19 cellular contexts compared by ENCODE assay signal in genomic region chr1:63619558-63619957, GRCh38. TPM values are rescaled to one million over a fixed set of nuclear protein-coding genes. Genes with fewer than 3 reads are reported as not detected.
DNase-seq lines count a peak whose midpoint lies in the region; ATAC-seq and TF ChIP-seq lines count a peak whose summit lies in the region.
"Had no signal": no experiment of that assay in that cellular context is flagged by ENCODE, and none has a peak within 500 bp of the region (broad histone marks: within the 10 kb centered on the region; RNA-seq: fewer than 3 reads in every experiment).

No MANE protein-coding gene starts in this region.

- POLR2A ChIA-PET in MCF 10A (lab: Yijun Ruan, JAX) = no interaction called here

- no peak overlapping the region for H3K27ac ChIP-seq in breast epithelium
- peak overlapping the region; percentile 1 to 14 for H3K27ac ChIP-seq in ascending aorta
- H3K27ac ChIP-seq in psoas muscle = peak overlapping the region; percentile 81
- peak overlapping the region; percentile 34 for H3K27ac ChIP-seq in skeletal muscle tissue (ENCODE audit: low read depth, low read length)
- H3K27ac ChIP-seq: 22Rv1; A549; BLaER1 treated with 17β-estradiol and CSF1 and Interleukin-3, amounts not matched to agents 10 nM and 100 nM; C4-2B had no signal

- peak overlapping the region; percentile 63 for H3K27ac Mint-ChIP-seq in MCF 10A (ENCODE audit: low read depth, unreplicated experiment)
- H3K27ac Mint-ChIP-seq: B cell; CD4-positive, alpha-beta T cell; CD8-positive, alpha-beta T cell had no signal

- H3K27me3 Mint-ChIP-seq in MCF 10A (ENCODE audit: insufficient read depth, unreplicated experiment) = no peaks in the 10 kb centered on the region
- H3K27me3 Mint-ChIP-seq: B cell; CD4-positive, alpha-beta T cell had no signal

- H3K9me3 ChIP-seq in breast epithelium (no peaks in the 10 kb centered on the region), ascending aorta (no peaks in the 10 kb centered on the region), psoas muscle (no peaks in the 10 kb centered on the region), skeletal muscle tissue (ENCODE audit: control insufficient read depth in 3 of 3, low read length in 3 of 3) (no peaks in the 10 kb centered on the region)
- H3K9me3 ChIP-seq: A549; BLaER1 treated with 17β-estradiol and CSF1 and Interleukin-3, amounts not matched to agents 10 nM and 100 nM; Caco-2 had no signal

- no peak for ATAC-seq in psoas muscle
- ATAC-seq: A549; CD8-positive, alpha-beta T cell had no signal

- H3K4me1 Mint-ChIP-seq in MCF 10A (ENCODE audit: insufficient read depth, unreplicated experiment) = peaks cover 11% of the 10 kb centered on the region
- H3K4me1 Mint-ChIP-seq: B cell had no signal

- BruUV-seq in MCF 10A (replicated peaks; lab: Mats Ljungman, UMichigan) = no TSS peak

- no peak for TF ChIP-seq CTCF in MCF 10A (IDR thresholded peaks at IDR 0.05; ENCODE audit: unreplicated experiment)
- no peak for TF ChIP-seq CTCF in breast epithelium (IDR thresholded peaks at IDR 0.05)
- TF ChIP-seq CTCF in ascending aorta (IDR thresholded peaks at IDR 0.05) = no peak
- no peak for TF ChIP-seq CTCF in psoas muscle (IDR thresholded peaks at IDR 0.05)

- H3K4me3 ChIP-seq in breast epithelium (no peak overlapping the region), ascending aorta (no peak overlapping the region), psoas muscle (no peak overlapping the region), skeletal muscle tissue (ENCODE audit: low read length in 3 of 3) (no peak overlapping the region)
- H3K4me3 ChIP-seq: A549; BLaER1 treated with 17β-estradiol and CSF1 and Interleukin-3, amounts not matched to agents 10 nM and 100 nM had no signal

- peaks cover 7% of the 10 kb centered on the region for H3K36me3 Mint-ChIP-seq in MCF 10A (ENCODE audit: insufficient read depth, unreplicated experiment)

- TF ChIP-seq POLR2A in breast epithelium (IDR thresholded peaks at IDR 0.05) = no peak

- H3K4me1 ChIP-seq in breast epithelium (no peaks in the 10 kb centered on the region), ascending aorta (peaks cover 0 to 24% of the 10 kb centered on the region in 2 donors), psoas muscle (peaks cover 70% of the 10 kb centered on the region), skeletal muscle tissue (ENCODE audit: control insufficient read depth in 3 of 3, insufficient read depth in 3 of 3, low read length in 3 of 3) (peaks cover 41 to 65% (median 55%) of the 10 kb centered on the region in 3 donors)

- H3K36me3 ChIP-seq in breast epithelium (no peaks in the 10 kb centered on the region), ascending aorta (no peaks in the 10 kb centered on the region), psoas muscle (ENCODE audit: insufficient read depth in 1 of 2, low read depth in 1 of 2) (no peaks in the 10 kb centered on the region), skeletal muscle tissue (ENCODE audit: control insufficient read depth in 3 of 3, insufficient read depth in 3 of 3, low read length in 3 of 3) (peaks cover 0 to 2% (median 0%) of the 10 kb centered on the region in 3 donors)

- no peaks in the 10 kb centered on the region for H3K9me3 Mint-ChIP-seq in MCF 10A (ENCODE audit: unreplicated experiment)
- H3K9me3 Mint-ChIP-seq: CD4-positive, alpha-beta T cell; CD8-positive, alpha-beta T cell had no signal

- H3K27me3 ChIP-seq in breast epithelium (no peaks in the 10 kb centered on the region), ascending aorta (no peaks in the 10 kb centered on the region), psoas muscle (ENCODE audit: insufficient read depth in 3 of 3, low read length in 2 of 3) (no peaks in the 10 kb centered on the region), skeletal muscle tissue (ENCODE audit: control insufficient read depth in 3 of 3, insufficient read depth in 3 of 3, low read length in 3 of 3) (no peaks in the 10 kb centered on the region)
- H3K27me3 ChIP-seq: BLaER1 treated with 17β-estradiol and CSF1 and Interleukin-3, amounts not matched to agents 10 nM and 100 nM had no signal

- CTCF ChIA-PET in MCF 10A (lab: Yijun Ruan, JAX) = interaction anchor here (0.6 to 3.4 kb wide), 6 partner anchors 44 to 882 kb away, joined by 3 to 17 read pairs (median 3); no protein-coding TSS in a partner anchor

- intact Hi-C loops in MCF 10A (cut with micrococcal nuclease) (loop anchor here (5.0 kb wide), 3 partner anchors 43 to 543 kb away; no protein-coding TSS in a partner anchor), breast epithelium (cut with DNase I; ENCODE audit: low total_unique reads) (no loop called here), ascending aorta (cut with DNase I) (loop anchor here (5.0 kb wide), 4 partner anchors 53 to 303 kb away; no protein-coding TSS in a partner anchor), psoas muscle (cut with DNase I) (loop anchor here (5.0 kb wide), 3 partner anchors 63 to 623 kb away; no protein-coding TSS in a partner anchor)

- WGBS in psoas muscle, 3 donors = 74 to 93% (median 79%) methylated on average over 4 of the region's 4 CpGs

- H3K4me3 Mint-ChIP-seq in MCF 10A (ENCODE audit: unreplicated experiment) = no peak overlapping the region
- H3K4me3 Mint-ChIP-seq: B cell; CD4-positive, alpha-beta T cell; CD8-positive, alpha-beta T cell had no signal

- DNase-seq in MCF 10A (ENCODE audit: unreplicated experiment) (no peak), breast epithelium (ENCODE audit: low spot score in 2 of 2) (no peak), ascending aorta (ENCODE audit: low spot score in 2 of 2) (no peak), psoas muscle (no peak), occipital lobe (lab: John Stamatoyannopoulos, UW) (no peak), dedifferentiated amniotic fluid mesenchymal stem cell (ENCODE audit: extremely low spot score) (no peak)
- DNase-seq: AML-193; Caco-2; Calu3; CD4-positive, alpha-beta T cell; CD8-positive, alpha-beta T cell; DMS79 treated with DMSO at 0.1 percent for 48 hours; GF-D8 had no signal

- no peak overlapping the region for H3K9ac ChIP-seq in skeletal muscle tissue (ENCODE audit: low read depth in 1 of 3, low read length in 3 of 3)
- H3K9ac ChIP-seq: BLaER1 treated with 17β-estradiol and CSF1 and Interleukin-3, amounts not matched to agents 10 nM and 100 nM had no signal

RNA-seq across cellular contexts. Expression of gene PGM1, which starts 26.3 kb away (rescaled TPM):
- total RNA-seq in MCF 10A (2022) = 60.2 and 77.9 TPM in 2 replicates
- 100 to 1,000 TPM in 1 of 3 donors, 10 to 100 TPM in 2; 59.0 to 130 (median 80.1) TPM for total RNA-seq in breast epithelium
- 23.7 TPM for total RNA-seq in ascending aorta
- 100 to 1,000 TPM; 327 to 543 (median 456) TPM for total RNA-seq in psoas muscle
- 100 to 1,000 TPM in 2 of 3 donors, 10 to 100 TPM in 1; 59.6 to 364 (median 305) TPM for polyA plus RNA-seq in psoas muscle
- 144 TPM for total RNA-seq in skeletal muscle tissue
- 20.6 TPM for total RNA-seq in occipital lobe

Comparison
In these comparisons a context has a peak if more than half of its experiments do, and no peak if none do; other contexts are left out.
1. H3K27ac ChIP-seq: peak in ascending aorta (2 of 2), psoas muscle (single experiment) and skeletal muscle tissue (single experiment); none in breast epithelium (0 of 2).